Comparison of ENCODE assay signal across 15 cellular contexts in the genomic region with DNA sequence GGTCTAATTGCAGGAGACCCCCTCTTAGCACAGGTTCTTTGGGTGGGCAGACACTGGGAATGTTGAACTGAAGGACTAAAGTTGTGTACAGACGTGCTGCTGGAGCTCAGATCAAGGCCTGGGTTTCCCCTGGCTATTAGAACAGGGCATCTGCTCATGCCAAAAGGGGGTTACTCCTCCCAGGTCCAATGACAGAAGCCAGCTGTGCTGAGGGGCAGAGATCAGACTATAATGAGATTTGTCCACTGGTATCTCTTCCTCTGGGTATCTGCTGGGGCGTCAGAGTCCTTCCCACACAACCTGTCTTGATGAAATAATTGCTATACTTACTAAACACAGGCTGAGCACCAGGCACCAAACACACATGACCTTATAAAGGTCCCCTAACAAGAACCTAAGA. TPM values are rescaled to one million over a fixed set of nuclear protein-coding genes. Genes with fewer than 3 reads are reported as not detected.
DNase-seq lines count a peak whose midpoint lies in the region; TF ChIP-seq lines count a peak whose summit lies in the region.
"Had no signal": no experiment of that assay in that cellular context is flagged by ENCODE, and none has a peak within 500 bp of the region (broad histone marks: within the 10 kb centered on the region; RNA-seq: fewer than 3 reads in every experiment).

No MANE protein-coding gene starts in this region.

- no peaks in the 10 kb centered on the region for H3K36me3 Mint-ChIP-seq in nephron (ENCODE audit: low read depth)
- peaks cover 0 to 2% (median 0%) of the 10 kb centered on the region in 3 donors for H3K36me3 Mint-ChIP-seq in CD8-positive, alpha-beta memory T cell

- POLR2A ChIA-PET in PC-9 (lab: Charles Lee; ENCODE audit: unreplicated experiment), result interaction anchor here (0.5 to 1.0 kb wide), 8 partner anchors 8 to 495 kb away, joined by 3 to 6 read pairs (median 4); a partner anchor contains a TSS
- POLR2A ChIA-PET in CD8-positive, alpha-beta memory T cell (lab: Charles Lee), result no interaction called here

- DNase-seq in PC-9 (no peak), coronary artery (ENCODE audit: low spot score) (no peak), tibial artery (no peak), DMS 273 (lab: John Stamatoyannopoulos, UW; ENCODE audit: unreplicated experiment) (no peak), hepatocyte (ENCODE audit: low spot score) (no peak)
- no peak for DNase-seq in CD8-positive, alpha-beta memory T cell
- DNase-seq in stimulated activated CD4-positive, alpha-beta T cell treated with anti-CD3 and anti-CD28 coated beads, Interleukin-4, amount 100 ng/mL, for 4 hours, result no peak
- DNase-seq: activated CD4-positive, alpha-beta T cell treated with anti-CD3 and anti-CD28 coated beads, Interleukin-2, amount 50 U/mL, for 4 hours; activated T-cell treated with anti-CD3 and anti-CD28 coated beads, Interleukin-2, amount 50 U/mL, for 72 hours; amniotic stem cell; dermis blood vessel endothelial cell; mesendoderm had no signal

- no TSS peak for BruUV-seq in PC-9 (replicated peaks; lab: Mats Ljungman, UMichigan)

- H2AFZ ChIP-seq in PC-9, result no peak overlapping the region
- no peak overlapping the region for H2AFZ ChIP-seq in hepatocyte

- peaks cover 8% of the 10 kb centered on the region for H3K27me3 Mint-ChIP-seq in nephron (ENCODE audit: low read depth)
- peaks cover 23 to 54% of the 10 kb centered on the region in 2 donors for H3K27me3 Mint-ChIP-seq in CD8-positive, alpha-beta memory T cell

- H3K36me3 ChIP-seq in PC-9 (ENCODE audit: low read depth) (0 out of 2 replicates have a peak, but pooled peaks cover 5% of the 10 kb centered on the region), tibial artery (no peaks in the 10 kb centered on the region), hepatocyte (replicated peaks; ENCODE audit: insufficient read depth, low read depth) (no peaks in the 10 kb centered on the region)
- no peaks in the 10 kb centered on the region for H3K36me3 ChIP-seq in CD8-positive, alpha-beta memory T cell (ENCODE audit: insufficient read depth, low read length)
- H3K36me3 ChIP-seq: neutrophil had no signal

- H3K27ac Mint-ChIP-seq in nephron, result peak overlapping the region; percentile 84 to 98 (median 97)
- H3K27ac Mint-ChIP-seq in CD8-positive, alpha-beta memory T cell, result no peak overlapping the region
- H3K27ac Mint-ChIP-seq: activated T-cell treated with anti-CD3 and anti-CD28 coated beads, Interleukin-2, amount 50 U/mL, for 72 hours had no signal

- CTCF ChIA-PET in PC-9 (lab: Charles Lee), result interaction anchor here (0.5 to 6.4 kb wide), 4 partner anchors 10 to 42 kb away, joined by 3 to 82 read pairs (median 3); a partner anchor contains a TSS
- CTCF ChIA-PET in CD8-positive, alpha-beta memory T cell (lab: Charles Lee), result interaction anchor here (1.4 kb wide), 1 partner anchor 39 kb away, joined by 4 read pairs; no protein-coding TSS in a partner anchor

- no peaks in the 10 kb centered on the region for H4K20me1 ChIP-seq in PC-9 (ENCODE audit: insufficient read depth)
- H4K20me1 ChIP-seq in hepatocyte (ENCODE audit: insufficient read depth, poor library complexity, severe bottlenecking), result no peaks in the 10 kb centered on the region

- H3K4me3 Mint-ChIP-seq in nephron, result no peak overlapping the region
- no peak overlapping the region for H3K4me3 Mint-ChIP-seq in CD8-positive, alpha-beta memory T cell
- H3K4me3 Mint-ChIP-seq: activated T-cell treated with anti-CD3 and anti-CD28 coated beads, Interleukin-2, amount 50 U/mL, for 72 hours had no signal

- H3K4me2 ChIP-seq in PC-9 (peak overlapping the region; percentile 92), hepatocyte (no peak overlapping the region)

- H3K4me3 ChIP-seq in PC-9 (no peak overlapping the region), coronary artery (no peak overlapping the region), tibial artery (no peak overlapping the region), hepatocyte (no peak overlapping the region)
- no peak overlapping the region for H3K4me3 ChIP-seq in CD8-positive, alpha-beta memory T cell (ENCODE audit: low read length)
- H3K4me3 ChIP-seq: SK-N-MC had no signal

- TF ChIP-seq CTCF in PC-9 (conservative IDR thresholded peaks at IDR 0.05) (no peak), coronary artery (IDR thresholded peaks at IDR 0.05) (no peak), nephron (IDR thresholded peaks at IDR 0.05; ENCODE audit: unreplicated experiment in 3 of 3) (no peak), tibial artery (IDR thresholded peaks at IDR 0.05) (no peak), hepatocyte (IDR thresholded peaks at IDR 0.05; ENCODE audit: poor library complexity) (no peak)

- peaks cover 83% of the 10 kb centered on the region for H3F3A ChIP-seq in PC-9 (ENCODE audit: insufficient read depth, low read depth)

- H3K4me1 Mint-ChIP-seq in nephron, result peaks cover 71% of the 10 kb centered on the region
- H3K4me1 Mint-ChIP-seq in CD8-positive, alpha-beta memory T cell, result peaks cover 31 to 36% (median 33%) of the 10 kb centered on the region in 3 donors

- 89% methylated on average over 2 of the region's 2 CpGs for WGBS in hepatocyte (ENCODE audit: low lambda C conversion rate, missing lambda C conversion rate)

- H3K9me2 ChIP-seq in PC-9 (ENCODE audit: insufficient read depth) (no peaks in the 10 kb centered on the region), hepatocyte (replicated peaks; ENCODE audit: insufficient read depth) (no peaks in the 10 kb centered on the region)

- H3K9me3 ChIP-seq in PC-9 (ENCODE audit: insufficient read depth, low read depth), result no peaks in the 10 kb centered on the region
- no peaks in the 10 kb centered on the region for H3K9me3 ChIP-seq in tibial artery
- H3K9me3 ChIP-seq in CD8-positive, alpha-beta memory T cell (ENCODE audit: low read length), result no peaks in the 10 kb centered on the region
- H3K9me3 ChIP-seq in hepatocyte (ENCODE audit: low read depth), result no peaks in the 10 kb centered on the region
- H3K9me3 ChIP-seq: neutrophil had no signal

- H3K27ac ChIP-seq in PC-9 (peak overlapping the region; percentile 99), coronary artery (peak overlapping the region; percentile 64 to 93), tibial artery (peak overlapping the region; percentile 78 to 80), hepatocyte (no peak overlapping the region)
- no peak overlapping the region for H3K27ac ChIP-seq in CD8-positive, alpha-beta memory T cell (ENCODE audit: low read depth, low read length)
- H3K27ac ChIP-seq: neutrophil, SK-N-MC had no signal

- peaks cover 96% of the 10 kb centered on the region for H3K4me1 ChIP-seq in PC-9 (replicated peaks; ENCODE audit: insufficient read depth)
- H3K4me1 ChIP-seq in tibial artery, result peaks cover 4 to 100% (median 82%) of the 10 kb centered on the region in 4 donors
- peaks cover 30% of the 10 kb centered on the region for H3K4me1 ChIP-seq in CD8-positive, alpha-beta memory T cell (ENCODE audit: insufficient read depth, low read length)
- peaks cover 36% of the 10 kb centered on the region for H3K4me1 ChIP-seq in hepatocyte (ENCODE audit: insufficient read depth)

- no peaks in the 10 kb centered on the region for H3K27me3 ChIP-seq in PC-9 (ENCODE audit: insufficient read depth, low read depth)
- H3K27me3 ChIP-seq in tibial artery, result no peaks in the 10 kb centered on the region
- H3K27me3 ChIP-seq in CD8-positive, alpha-beta memory T cell (ENCODE audit: insufficient read depth, low read length, poor library complexity, severe bottlenecking), result peaks cover 28% of the 10 kb centered on the region
- no peaks in the 10 kb centered on the region for H3K27me3 ChIP-seq in hepatocyte

- H3K79me2 ChIP-seq in PC-9 (ENCODE audit: low read depth) (peaks cover 64% of the 10 kb centered on the region), hepatocyte (no peaks in the 10 kb centered on the region)

- intact Hi-C loops in PC-9 (cut with micrococcal nuclease; ENCODE audit: unreplicated experiment) (no loop called here), tibial artery (cut with DNase I; ENCODE audit: low total_unique reads) (no loop called here)

- no peaks in the 10 kb centered on the region for H3K9me3 Mint-ChIP-seq in nephron
- no peaks in the 10 kb centered on the region for H3K9me3 Mint-ChIP-seq in CD8-positive, alpha-beta memory T cell
- H3K9me3 Mint-ChIP-seq: activated T-cell treated with anti-CD3 and anti-CD28 coated beads, Interleukin-2, amount 50 U/mL, for 72 hours had no signal

RNA-seq across cellular contexts. Expression of a gene that starts 42.6 kb away (rescaled TPM):
- total RNA-seq in PC-9 (2021), result 121 and 124 TPM in 2 replicates
- total RNA-seq in CD8-positive, alpha-beta memory T cell, result under 1 TPM; 0.24 to 0.42 TPM
- polyA plus RNA-seq in CD8-positive, alpha-beta memory T cell, result 0.83 TPM
- total RNA-seq in hepatocyte, result 3.0 and 8.6 TPM in 2 replicates
- 6.7 and 7.6 TPM in 2 replicates for polyA plus RNA-seq in hepatocyte

Comparison
In these comparisons a context has a peak if more than half of its experiments do, and no peak if none do; other contexts are left out.
1. H3K27ac ChIP-seq: peak in PC-9 (single experiment), coronary artery (2 of 2) and tibial artery (2 of 2); none in CD8-positive, alpha-beta memory T cell (single experiment) and hepatocyte (single experiment).
2. H3K27ac Mint-ChIP-seq: peak in nephron (3 of 3); none in CD8-positive, alpha-beta memory T cell (0 of 8).
3. RNA of a gene that starts 42.6 kb away (total RNA-seq): 121 to 124 TPM in PC-9; 3.0 to 8.6 TPM in hepatocyte and 0.24 to 0.42 TPM in CD8-positive, alpha-beta memory T cell; every median in the first group is over 10 times any median in the second.